In genomic region chr5:14182761-14183160, GRCh38 we compare ENCODE assay signal across 17 cellular contexts. TPM values are rescaled to one million over a fixed set of nuclear protein-coding genes. Genes with fewer than 3 reads are reported as not detected.
A peak's percentile ranks its signal among the peaks of the same experiment; 100 is the strongest.
DNase-seq lines count a peak whose midpoint lies in the region; ATAC-seq and TF ChIP-seq lines count a peak whose summit lies in the region.
"Had no signal": no experiment of that assay in that cellular context is flagged by ENCODE, and none has a peak within 500 bp of the region (broad histone marks: within the 10 kb centered on the region; RNA-seq: fewer than 3 reads in every experiment).

No MANE protein-coding gene starts in this region.

- H3K27me3 ChIP-seq in BLaER1, result no peaks in the 10 kb centered on the region
- H3K27me3 ChIP-seq in SJSA1 (replicated peaks), result no peaks in the 10 kb centered on the region
- no peaks in the 10 kb centered on the region for H3K27me3 ChIP-seq in esophagus squamous epithelium
- no peaks in the 10 kb centered on the region for H3K27me3 ChIP-seq in rectal smooth muscle tissue (ENCODE audit: control insufficient read depth, insufficient read depth, low read length)
- H3K27me3 ChIP-seq: pancreas had no signal

- peak in 1 of 6 experiments; percentile 7 for TF ChIP-seq CTCF in esophagus squamous epithelium (IDR thresholded peaks at IDR 0.05)

- H3K9me3 ChIP-seq in BLaER1 (no peaks in the 10 kb centered on the region), SJSA1 (replicated peaks) (no peaks in the 10 kb centered on the region), esophagus squamous epithelium (no peaks in the 10 kb centered on the region)
- H3K9me3 ChIP-seq: lower lobe of right lung, pancreas had no signal

- DNase-seq in SJSA1 (ENCODE audit: low read depth in 1 of 2, low spot score in 2 of 2) (no peak), esophagus squamous epithelium (lab: John Stamatoyannopoulos, UW) (no peak)
- no peak for DNase-seq in activated CD8-positive, alpha-beta memory T cell treated with anti-CD3 and anti-CD28 coated beads for 24 hours
- DNase-seq: activated CD4-positive, alpha-beta T cell treated with anti-CD3 and anti-CD28 coated beads, Interleukin-2, amount 10 ng/mL, durations not matched to agents 7 days and 5 days; amygdala; DND-41; effector memory CD8-positive, alpha-beta T cell; hypothalamus; lower lobe of right lung; NCI-H2029; pancreas had no signal

- H3K4me3 Mint-ChIP-seq in activated T-helper 17 cell treated with anti-CD3 and anti-CD28 coated beads, Interleukin-2, amount 50 U/mL, for 72 hours, result no peak overlapping the region
- H3K4me3 Mint-ChIP-seq: activated CD4-positive, alpha-beta T cell treated with anti-CD3 and anti-CD28 coated beads, Interleukin-2, amount 10 ng/mL, durations not matched to agents 7 days and 5 days; effector memory CD8-positive, alpha-beta T cell; T-helper 1 cell treated with Interleukin-12 subunit alpha and Interleukin-12 subunit beta and Interleukin-4 antibody, amounts not matched to agents 30 μg/mL and 1 μg/mL, for 36 hours had no signal

- peak overlapping the region; percentile 13; the same call in 1 of the 2 replicates for H3K4me2 ChIP-seq in BLaER1

- TF ChIP-seq POLR2A in esophagus squamous epithelium (IDR thresholded peaks at IDR 0.05), result no peak

- peaks cover 4% of the 10 kb centered on the region for H3K27me3 Mint-ChIP-seq in activated T-helper 17 cell treated with anti-CD3 and anti-CD28 coated beads, Interleukin-2, amount 50 U/mL, for 72 hours

- ATAC-seq in HG03378 (IDR thresholded peaks at IDR 0.05; ENCODE audit: unreplicated experiment) (no peak), HG02759 (IDR thresholded peaks at IDR 0.05; ENCODE audit: unreplicated experiment) (no peak)
- ATAC-seq in activated T-helper 17 cell treated with anti-CD3 and anti-CD28 coated beads, Interleukin-2, amount 50 U/mL, for 72 hours (replicated peaks), result no peak
- ATAC-seq: effector memory CD8-positive, alpha-beta T cell; lower lobe of right lung; pancreas had no signal

- H3K27ac ChIP-seq in BLaER1 (no peak overlapping the region), SJSA1 (0 out of 2 replicates have a peak overlapping the region, but pooled peaks have one; percentile 72), esophagus squamous epithelium (peak overlapping the region; percentile 44 to 87 (median 79)), rectal smooth muscle tissue (ENCODE audit: low read depth, low read length) (peak overlapping the region; percentile 95)
- H3K27ac ChIP-seq: pancreas had no signal

- H3K4me1 ChIP-seq in BLaER1, result peaks cover 52% of the 10 kb centered on the region
- peaks cover 100% of the 10 kb centered on the region for H3K4me1 ChIP-seq in SJSA1 (replicated peaks)
- peaks cover 18 to 82% (median 29%) of the 10 kb centered on the region in 3 donors for H3K4me1 ChIP-seq in esophagus squamous epithelium
- peaks cover 57% of the 10 kb centered on the region for H3K4me1 ChIP-seq in rectal smooth muscle tissue (ENCODE audit: control insufficient read depth, insufficient read depth, low read length)

- intact Hi-C loops in esophagus squamous epithelium (cut with DNase I), result no loop called here

- no peaks in the 10 kb centered on the region for H3K36me3 Mint-ChIP-seq in activated T-helper 17 cell treated with anti-CD3 and anti-CD28 coated beads, Interleukin-2, amount 50 U/mL, for 72 hours (ENCODE audit: low read depth)

- H3K9ac ChIP-seq in BLaER1 (no peak overlapping the region), rectal smooth muscle tissue (ENCODE audit: low read length) (no peak overlapping the region)

- no peaks in the 10 kb centered on the region for H3K9me3 Mint-ChIP-seq in activated T-helper 17 cell treated with anti-CD3 and anti-CD28 coated beads, Interleukin-2, amount 50 U/mL, for 72 hours
- H3K9me3 Mint-ChIP-seq: activated CD4-positive, alpha-beta T cell treated with anti-CD3 and anti-CD28 coated beads, Interleukin-2, amount 10 ng/mL, durations not matched to agents 7 days and 5 days; effector memory CD8-positive, alpha-beta T cell; T-helper 1 cell treated with Interleukin-12 subunit alpha and Interleukin-12 subunit beta and Interleukin-4 antibody, amounts not matched to agents 30 μg/mL and 1 μg/mL, for 36 hours had no signal

- 20 to 60% methylated on average over 3 to 5 of the region's 5 CpGs for WGBS in esophagus squamous epithelium, 2 donors

- no peaks in the 10 kb centered on the region for H3K36me3 ChIP-seq in BLaER1
- no peaks in the 10 kb centered on the region for H3K36me3 ChIP-seq in SJSA1
- H3K36me3 ChIP-seq in esophagus squamous epithelium, result no peaks in the 10 kb centered on the region
- H3K36me3 ChIP-seq in rectal smooth muscle tissue (ENCODE audit: control insufficient read depth, insufficient read depth, low read length), result no peaks in the 10 kb centered on the region
- H3K36me3 ChIP-seq: lower lobe of right lung, pancreas had no signal

- peaks cover 100% of the 10 kb centered on the region for H4K20me1 ChIP-seq in BLaER1

- H3K27ac Mint-ChIP-seq in activated T-helper 17 cell treated with anti-CD3 and anti-CD28 coated beads, Interleukin-2, amount 50 U/mL, for 72 hours, result no peak overlapping the region
- H3K27ac Mint-ChIP-seq: activated CD4-positive, alpha-beta T cell treated with anti-CD3 and anti-CD28 coated beads, Interleukin-2, amount 10 ng/mL, durations not matched to agents 7 days and 5 days; effector memory CD8-positive, alpha-beta T cell; T-helper 1 cell treated with Interleukin-12 subunit alpha and Interleukin-12 subunit beta and Interleukin-4 antibody, amounts not matched to agents 30 μg/mL and 1 μg/mL, for 36 hours had no signal

- no peaks in the 10 kb centered on the region for H3K4me1 Mint-ChIP-seq in activated T-helper 17 cell treated with anti-CD3 and anti-CD28 coated beads, Interleukin-2, amount 50 U/mL, for 72 hours
- H3K4me1 Mint-ChIP-seq: activated CD4-positive, alpha-beta T cell treated with anti-CD3 and anti-CD28 coated beads, Interleukin-2, amount 10 ng/mL, durations not matched to agents 7 days and 5 days had no signal

- no peak overlapping the region for H3K4me3 ChIP-seq in BLaER1
- H3K4me3 ChIP-seq in SJSA1, result no peak overlapping the region
- no peak overlapping the region for H3K4me3 ChIP-seq in esophagus squamous epithelium
- H3K4me3 ChIP-seq in rectal smooth muscle tissue (ENCODE audit: low read length), result no peak overlapping the region
- H3K4me3 ChIP-seq: lower lobe of right lung, pancreas had no signal

RNA-seq across cellular contexts. Expression of gene TRIO, which starts 39.6 kb away (rescaled TPM):
- 62.2 and 99.6 TPM in 2 replicates for total RNA-seq in SJSA1 (2014; rRNA removed; shearing (Covaris generic))
- total RNA-seq in esophagus squamous epithelium, result 100 to 1,000 TPM in 1 of 4 donors, 10 to 100 TPM in 3; 21.2 to 105 (median 47.6) TPM
- total RNA-seq in activated T-helper 17 cell treated with anti-CD3 and anti-CD28 coated beads, Interleukin-2, amount 50 U/mL, for 72 hours, result 10 to 100 TPM; 13.6 to 21.5 TPM
